In the genomic region with DNA sequence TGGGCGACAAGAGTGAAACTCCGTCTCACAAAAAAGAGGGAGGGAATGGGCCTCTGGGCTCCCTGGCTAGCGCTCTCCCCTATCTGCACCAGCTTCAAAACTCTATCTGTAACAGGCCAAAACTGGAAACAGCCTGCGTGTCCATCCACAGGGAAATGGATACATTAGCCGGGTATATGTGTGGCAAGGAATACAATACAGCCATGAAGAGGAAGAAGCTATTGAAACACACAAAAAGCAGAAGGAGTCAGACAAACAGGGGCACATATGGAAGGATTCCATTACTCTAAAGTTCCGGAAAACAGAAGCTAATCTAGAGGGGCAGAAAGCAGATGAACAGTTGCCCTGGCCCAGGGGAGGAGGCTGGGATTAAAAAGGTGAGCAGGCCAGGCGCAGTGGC, we compare ENCODE assay signal across 37 cellular contexts. TPM values are rescaled to one million over a fixed set of nuclear protein-coding genes. Genes with fewer than 3 reads are reported as not detected.
"Had no signal": no experiment of that assay in that cellular context is flagged by ENCODE, and none has a peak within 500 bp of the region (broad histone marks: within the 10 kb centered on the region; RNA-seq: fewer than 3 reads in every experiment).

No MANE protein-coding gene starts in this region.

- H3K4me3 Mint-ChIP-seq: activated CD4-positive, alpha-beta memory T cell treated with anti-CD3 and anti-CD28 coated beads, Interleukin-2, amount 10 ng/mL, durations not matched to agents 7 days and 5 days; activated CD4-positive, alpha-beta T cell treated with anti-CD3 and anti-CD28 coated beads for 36 hours; activated CD4-positive, alpha-beta T cell treated with anti-CD3 and anti-CD28 coated beads, Interleukin-2, amount 10 ng/mL, durations not matched to agents 7 days and 5 days; activated CD8-positive, alpha-beta memory T cell treated with anti-CD3 and anti-CD28 coated beads, Interleukin-2, amount 10 ng/mL, durations not matched to agents 7 days and 5 days; activated CD8-positive, alpha-beta T cell treated with anti-CD3 and anti-CD28 coated beads, Interleukin-2, amount 10 ng/mL, durations not matched to agents 7 days and 5 days; activated naive CD4-positive, alpha-beta T cell treated with anti-CD3 and anti-CD28 coated beads, Interleukin-2, amount 10 ng/mL, durations not matched to agents 7 days and 5 days; activated naive CD4-positive, alpha-beta T cell treated with anti-CD3 and anti-CD28 coated beads, Interleukin-2, amount 50 U/mL, for 24 hours; activated naive CD8-positive, alpha-beta T cell; activated naive CD8-positive, alpha-beta T cell treated with anti-CD3 and anti-CD28 coated beads, Interleukin-2, amount 10 ng/mL, durations not matched to agents 7 days and 5 days; activated naive CD8-positive, alpha-beta T cell treated with anti-CD3 and anti-CD28 coated beads, Interleukin-2, amount 50 U/mL, for 24 hours; activated T-cell treated with anti-CD3 and anti-CD28 coated beads, Interleukin-2, amount 50 U/mL, for 24 hours; T-helper 1 cell treated with Interleukin-12 subunit alpha and Interleukin-12 subunit beta and Interleukin-4 antibody, amounts not matched to agents 30 μg/mL and 1 μg/mL, for 36 hours; T-helper 2 cell treated with Interferon-gamma antibody and Interleukin-4, amounts not matched to agents 5 μg/mL and 100 μg/mL, for 36 hours; WTC11 had no signal

- H3K4me1 Mint-ChIP-seq: WTC11 had no signal

- DNase-seq: activated CD4-positive, alpha-beta memory T cell treated with anti-CD3 and anti-CD28 coated beads, Interleukin-2, amount 10 ng/mL, durations not matched to agents 7 days and 5 days; activated CD4-positive, alpha-beta T cell treated with anti-CD3 and anti-CD28 coated beads for 1 hour; activated CD4-positive, alpha-beta T cell treated with anti-CD3 and anti-CD28 coated beads for 36 hours; activated CD4-positive, alpha-beta T cell treated with anti-CD3 and anti-CD28 coated beads for 48 hours; activated CD4-positive, alpha-beta T cell treated with anti-CD3 and anti-CD28 coated beads, Interleukin-2, amount 10 ng/mL, durations not matched to agents 7 days and 5 days; activated CD4-positive, alpha-beta T cell treated with anti-CD3 and anti-CD28 coated beads, Interleukin-2, amount 50 U/mL, for 48 hours; activated CD4-positive, CD25-positive, alpha-beta regulatory T cell; activated CD8-positive, alpha-beta memory T cell treated with anti-CD3 and anti-CD28 coated beads for 24 hours; activated CD8-positive, alpha-beta memory T cell treated with anti-CD3 and anti-CD28 coated beads, Interleukin-2, amount 10 ng/mL, durations not matched to agents 7 days and 5 days; activated CD8-positive, alpha-beta memory T cell treated with anti-CD3 and anti-CD28 coated beads, Interleukin-2, amount 50 U/mL, for 48 hours; activated CD8-positive, alpha-beta T cell treated with anti-CD3 and anti-CD28 coated beads, Interleukin-2, amount 10 ng/mL, durations not matched to agents 7 days and 5 days; activated effector memory CD4-positive, alpha-beta T cell treated with Interleukin-2 at 50 U/mL for 16 hours; activated gamma-delta T cell; activated naive CD4-positive, alpha-beta T cell treated with anti-CD3 and anti-CD28 coated beads, Interleukin-2, amount 10 ng/mL, durations not matched to agents 7 days and 5 days; activated naive CD4-positive, alpha-beta T cell treated with Interleukin-2 at 50 U/mL for 16 hours; activated naive CD8-positive, alpha-beta T cell treated with anti-CD3 and anti-CD28 coated beads, Interleukin-2, amount 10 ng/mL, durations not matched to agents 7 days and 5 days; activated naive CD8-positive, alpha-beta T cell treated with anti-CD3 and anti-CD28 coated beads, Interleukin-2, amount 50 U/mL, for 24 hours; activated T-cell treated with anti-CD3 and anti-CD28 coated beads, Interleukin-2, amount 50 U/mL, for 24 hours; activated T-cell treated with anti-CD3 and anti-CD28 coated beads, Interleukin-2, amount 50 U/mL, for 48 hours; amygdala; aorta; body of pancreas; brain microvascular endothelial cell; central memory CD4-positive, alpha-beta T cell; T-helper 1 cell; T-helper 2 cell; T-helper 9 cell had no signal

- H3K9me3 ChIP-seq: body of pancreas, breast epithelium had no signal

- H3K27me3 ChIP-seq: body of pancreas, brain microvascular endothelial cell, breast epithelium had no signal

- H3K36me3 ChIP-seq: brain microvascular endothelial cell, breast epithelium had no signal

- H3K27me3 Mint-ChIP-seq: activated CD4-positive, alpha-beta T cell treated with anti-CD3 and anti-CD28 coated beads for 36 hours; activated CD4-positive, alpha-beta T cell treated with anti-CD3 and anti-CD28 coated beads, Interleukin-2, amount 10 ng/mL, durations not matched to agents 7 days and 5 days; activated naive CD4-positive, alpha-beta T cell treated with anti-CD3 and anti-CD28 coated beads, Interleukin-2, amount 50 U/mL, for 24 hours had no signal

- H3K36me3 Mint-ChIP-seq: activated CD8-positive, alpha-beta memory T cell treated with anti-CD3 and anti-CD28 coated beads, Interleukin-2, amount 10 ng/mL, durations not matched to agents 7 days and 5 days; activated naive CD4-positive, alpha-beta T cell treated with anti-CD3 and anti-CD28 coated beads, Interleukin-2, amount 10 ng/mL, durations not matched to agents 7 days and 5 days; activated naive CD4-positive, alpha-beta T cell treated with anti-CD3 and anti-CD28 coated beads, Interleukin-2, amount 50 U/mL, for 24 hours; activated naive CD8-positive, alpha-beta T cell; activated naive CD8-positive, alpha-beta T cell treated with anti-CD3 and anti-CD28 coated beads, Interleukin-2, amount 10 ng/mL, durations not matched to agents 7 days and 5 days; WTC11 had no signal

- H3K9me3 Mint-ChIP-seq: activated CD4-positive, alpha-beta memory T cell treated with anti-CD3 and anti-CD28 coated beads, Interleukin-2, amount 10 ng/mL, durations not matched to agents 7 days and 5 days; activated CD4-positive, alpha-beta T cell treated with anti-CD3 and anti-CD28 coated beads, Interleukin-2, amount 10 ng/mL, durations not matched to agents 7 days and 5 days; activated naive CD4-positive, alpha-beta T cell treated with anti-CD3 and anti-CD28 coated beads, Interleukin-2, amount 10 ng/mL, durations not matched to agents 7 days and 5 days; activated naive CD4-positive, alpha-beta T cell treated with anti-CD3 and anti-CD28 coated beads, Interleukin-2, amount 50 U/mL, for 24 hours; activated naive CD8-positive, alpha-beta T cell treated with anti-CD3 and anti-CD28 coated beads, Interleukin-2, amount 10 ng/mL, durations not matched to agents 7 days and 5 days; activated naive CD8-positive, alpha-beta T cell treated with anti-CD3 and anti-CD28 coated beads, Interleukin-2, amount 50 U/mL, for 24 hours; activated T-cell treated with anti-CD3 and anti-CD28 coated beads, Interleukin-2, amount 50 U/mL, for 24 hours; activated T-helper 2 cell treated with anti-CD3 and anti-CD28 coated beads, Interferon-gamma antibody, Interleukin-2, Interleukin-4, amounts not matched to agents 10 μg/mL and 5 μg/mL and 100 μg/mL, durations not matched to agents 14 hours and 24 hours and 36 hours; T-helper 1 cell treated with Interleukin-12 subunit alpha and Interleukin-12 subunit beta and Interleukin-4 antibody, amounts not matched to agents 30 μg/mL and 1 μg/mL, for 36 hours; T-helper 2 cell treated with Interferon-gamma antibody and Interleukin-4, amounts not matched to agents 5 μg/mL and 100 μg/mL, for 36 hours; WTC11 had no signal

- H3K27ac ChIP-seq: body of pancreas, brain microvascular endothelial cell, breast epithelium, VCaP had no signal

- H3K4me3 ChIP-seq: body of pancreas, breast epithelium had no signal

- ATAC-seq: activated CD4-positive, alpha-beta T cell treated with anti-CD3 and anti-CD28 coated beads for 36 hours; activated CD4-positive, CD25-positive, alpha-beta regulatory T cell treated with anti-CD3 and anti-CD28 coated beads, Interleukin-2, amount 50 U/mL, for 24 hours; activated CD8-positive, alpha-beta memory T cell treated with anti-CD3 and anti-CD28 coated beads, Interleukin-2, amount 10 ng/mL, durations not matched to agents 7 days and 5 days; activated CD8-positive, alpha-beta T cell treated with anti-CD3 and anti-CD28 coated beads, Interleukin-2, amount 10 ng/mL, durations not matched to agents 7 days and 5 days; activated naive CD8-positive, alpha-beta T cell treated with anti-CD3 and anti-CD28 coated beads, Interleukin-2, amount 50 U/mL, for 24 hours; body of pancreas; WTC11 had no signal

- H3K27ac Mint-ChIP-seq: activated CD4-positive, alpha-beta memory T cell treated with anti-CD3 and anti-CD28 coated beads, Interleukin-2, amount 10 ng/mL, durations not matched to agents 7 days and 5 days; activated CD4-positive, alpha-beta T cell treated with anti-CD3 and anti-CD28 coated beads for 36 hours; activated CD4-positive, alpha-beta T cell treated with anti-CD3 and anti-CD28 coated beads, Interleukin-2, amount 10 ng/mL, durations not matched to agents 7 days and 5 days; activated CD8-positive, alpha-beta memory T cell treated with anti-CD3 and anti-CD28 coated beads, Interleukin-2, amount 10 ng/mL, durations not matched to agents 7 days and 5 days; activated CD8-positive, alpha-beta T cell treated with anti-CD3 and anti-CD28 coated beads, Interleukin-2, amount 10 ng/mL, durations not matched to agents 7 days and 5 days; activated naive CD4-positive, alpha-beta T cell treated with anti-CD3 and anti-CD28 coated beads, Interleukin-2, amount 10 ng/mL, durations not matched to agents 7 days and 5 days; activated naive CD8-positive, alpha-beta T cell; activated naive CD8-positive, alpha-beta T cell treated with anti-CD3 and anti-CD28 coated beads, Interleukin-2, amount 10 ng/mL, durations not matched to agents 7 days and 5 days; activated naive CD8-positive, alpha-beta T cell treated with anti-CD3 and anti-CD28 coated beads, Interleukin-2, amount 50 U/mL, for 24 hours; activated T-cell treated with anti-CD3 and anti-CD28 coated beads, Interleukin-2, amount 50 U/mL, for 24 hours; activated T-helper 2 cell treated with anti-CD3 and anti-CD28 coated beads, Interferon-gamma antibody, Interleukin-2, Interleukin-4, amounts not matched to agents 10 μg/mL and 5 μg/mL and 100 μg/mL, durations not matched to agents 14 hours and 24 hours and 36 hours; T-helper 1 cell treated with Interleukin-12 subunit alpha and Interleukin-12 subunit beta and Interleukin-4 antibody, amounts not matched to agents 30 μg/mL and 1 μg/mL, for 36 hours; T-helper 2 cell treated with Interferon-gamma antibody and Interleukin-4, amounts not matched to agents 5 μg/mL and 100 μg/mL, for 36 hours; WTC11 had no signal

RNA-seq across cellular contexts. Expression of a gene that starts 46.3 kb away (rescaled TPM):
- total RNA-seq: body of pancreas, cardiac septum had no signal

RNA-seq across cellular contexts. Expression of a gene that starts 47.0 kb away (rescaled TPM):
- total RNA-seq: activated CD4-positive, alpha-beta memory T cell treated with anti-CD3 and anti-CD28 coated beads, Interleukin-2, amount 10 ng/mL, durations not matched to agents 7 days and 5 days; activated CD4-positive, alpha-beta T cell treated with anti-CD3 and anti-CD28 coated beads for 36 hours; activated CD4-positive, alpha-beta T cell treated with anti-CD3 and anti-CD28 coated beads, Interleukin-2, amount 10 ng/mL, durations not matched to agents 7 days and 5 days; activated CD8-positive, alpha-beta memory T cell treated with anti-CD3 and anti-CD28 coated beads, Interleukin-2, amount 10 ng/mL, durations not matched to agents 7 days and 5 days; activated CD8-positive, alpha-beta T cell treated with anti-CD3 and anti-CD28 coated beads, Interleukin-2, amount 10 ng/mL, durations not matched to agents 7 days and 5 days; activated naive CD8-positive, alpha-beta T cell treated with anti-CD3 and anti-CD28 coated beads, Interleukin-2, amount 10 ng/mL, durations not matched to agents 7 days and 5 days; activated T-helper 2 cell treated with anti-CD3 and anti-CD28 coated beads, Interferon-gamma antibody, Interleukin-2, Interleukin-4, amounts not matched to agents 10 μg/mL and 5 μg/mL and 100 μg/mL, durations not matched to agents 14 hours and 24 hours and 36 hours had no signal
